ENCODE assay signal across 8 cellular contexts in genomic region chr9:134067904-134068741, GRCh38. TPM values are rescaled to one million over a fixed set of nuclear protein-coding genes. Genes with fewer than 3 reads are reported as not detected.
DNase-seq lines count a peak whose midpoint lies in the region; ATAC-seq and TF ChIP-seq lines count a peak whose summit lies in the region.

Gene BRD3 (minus strand): TSS chr9:134068026. CDS start chr9:134053477, 14,549 bp downstream.

- H3K4me3 Mint-ChIP-seq in WTC11 = peak within 1 kb of the TSS; percentile 85

- peak; percentile 53 for ATAC-seq in GM18861 (IDR thresholded peaks at IDR 0.05; ENCODE audit: unreplicated experiment)
- peak; percentile 81 for ATAC-seq in HG03097 (IDR thresholded peaks at IDR 0.05; ENCODE audit: low FRiP score, unreplicated experiment)
- ATAC-seq in WTC11 = peak; percentile 90

- peaks cover 12% of the 10 kb centered on the region for H3K9me3 Mint-ChIP-seq in WTC11

- H3K27ac Mint-ChIP-seq in WTC11 = no peak within 1 kb of the TSS

- H3K27me3 Mint-ChIP-seq in WTC11 (ENCODE audit: low read depth) = peaks cover 27% of the 10 kb centered on the region

- in situ Hi-C loops in ACHN (cut with HindIII; ENCODE audit: low pct_ligation_motif_present, low pct_unique_long_range_greater_than_20kb, low sequenced_read_pairs) = no loop called here

- TF ChIP-seq CTCF in WTC11 (IDR thresholded peaks at IDR 0.05) = no peak
- no peak for TF ChIP-seq CTCF in cardiac fibroblast (IDR thresholded peaks at IDR 0.05; ENCODE audit: low read depth, low read length)

- CTCF ChIA-PET in WTC11 (lab: Charles Lee) = interaction anchor here (0.6 kb wide), 1 partner anchor 101 kb away, joined by 3 read pairs; no protein-coding TSS in a partner anchor

- peak within 1 kb of the TSS; percentile 76 to 88 for H3K4me3 ChIP-seq in cardiac fibroblast (replicated peaks in 1 of 2; ENCODE audit: low read depth in 2 of 2, low read length in 2 of 2)

- POLR2A ChIA-PET in WTC11 (lab: Charles Lee) = interaction anchor here (0.7 kb wide), 1 partner anchor 68 kb away, joined by 3 read pairs; the partner anchor contains the start of gene WDR5

- H3K36me3 Mint-ChIP-seq in WTC11 = no peaks in the 10 kb centered on the region

- peak; percentile 85 for DNase-seq in ACHN
- peak; percentile 89 for DNase-seq in NCI-H2171 treated with DMSO at 0.1 percent for 48 hours (lab: John Stamatoyannopoulos, UW)
- peak; percentile 80 for DNase-seq in WTC11 (ENCODE audit: low spot score)
- peak; percentile 81 to 90 for DNase-seq in cardiac fibroblast (ENCODE audit: low read depth in 2 of 2)
- DNase-seq in islet precursor cell = peak; percentile 88
- peak; percentile 78 for DNase-seq in stimulated activated CD4-positive, alpha-beta T cell treated with anti-CD3 and anti-CD28 coated beads, Interleukin-12 subunit alpha, Interleukin-12 subunit beta, amount 100 ng/mL, for 4 hours

- H3K4me1 Mint-ChIP-seq in WTC11 = peaks cover 27% of the 10 kb centered on the region

TF ChIP-seq in WTC11, 78 proteins besides CTCF, POLR2A, EP300 and RAD21:
- TF ChIP-seq KAT7 (CRISPR knock-in tag; IDR thresholded peaks at IDR 0.05; ENCODE audit: borderline replicate concordance) = peak; percentile 61; the same call in 1 of the 2 replicates
- no peak for TF ChIP-seq TP53 (CRISPR knock-in tag; IDR thresholded peaks at IDR 0.05)
- TF ChIP-seq FOXK1 (CRISPR knock-in tag; IDR thresholded peaks at IDR 0.05) = peak; percentile 93
- TF ChIP-seq NR2C2 (CRISPR knock-in tag; IDR thresholded peaks at IDR 0.05) = no peak
- TF ChIP-seq E2F5 (CRISPR knock-in tag; IDR thresholded peaks at IDR 0.05) = peak; percentile 54; the same call in 1 of the 2 replicates
- TF ChIP-seq SMAD3 (CRISPR knock-in tag; IDR thresholded peaks at IDR 0.05; ENCODE audit: borderline replicate concordance) = no peak
- no peak for TF ChIP-seq ESRRA (CRISPR knock-in tag; IDR thresholded peaks at IDR 0.05; ENCODE audit: borderline replicate concordance)
- 0 out of 2 replicates have a peak, but pooled peaks have one; percentile 24 for TF ChIP-seq ZNF423 (CRISPR knock-in tag; IDR thresholded peaks at IDR 0.05)
- no peak for TF ChIP-seq JUN (CRISPR knock-in tag; IDR thresholded peaks at IDR 0.05)
- TF ChIP-seq RELA (CRISPR knock-in tag; IDR thresholded peaks at IDR 0.05; ENCODE audit: borderline replicate concordance) = no peak
- peak; percentile 78 for TF ChIP-seq SP1 (CRISPR knock-in tag; conservative IDR thresholded peaks at IDR 0.05)
- TF ChIP-seq ZNF138 (CRISPR knock-in tag; conservative IDR thresholded peaks at IDR 0.05) = no peak
- TF ChIP-seq MXD4 (CRISPR knock-in tag; IDR thresholded peaks at IDR 0.05; ENCODE audit: borderline replicate concordance) = no peak
- TF ChIP-seq, protein P1, sequence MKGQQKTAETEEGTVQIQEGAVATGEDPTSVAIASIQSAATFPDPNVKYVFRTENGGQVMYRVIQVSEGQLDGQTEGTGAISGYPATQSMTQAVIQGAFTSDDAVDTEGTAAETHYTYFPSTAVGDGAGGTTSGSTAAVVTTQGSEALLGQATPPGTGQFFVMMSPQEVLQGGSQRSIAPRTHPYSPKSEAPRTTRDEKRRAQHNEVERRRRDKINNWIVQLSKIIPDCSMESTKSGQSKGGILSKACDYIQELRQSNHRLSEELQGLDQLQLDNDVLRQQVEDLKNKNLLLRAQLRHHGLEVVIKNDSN (CRISPR knock-in tag; IDR thresholded peaks at IDR 0.05) = no peak
- TF ChIP-seq FOXP4 (CRISPR knock-in tag; IDR thresholded peaks at IDR 0.05) = peak; percentile 84
- TF ChIP-seq PRRX2 (CRISPR knock-in tag; IDR thresholded peaks at IDR 0.05) = no peak
- no peak for TF ChIP-seq ETV6 (CRISPR knock-in tag; IDR thresholded peaks at IDR 0.05)
- no peak for TF ChIP-seq NR1H2 (CRISPR knock-in tag; IDR thresholded peaks at IDR 0.05)
- TF ChIP-seq, protein P2, sequence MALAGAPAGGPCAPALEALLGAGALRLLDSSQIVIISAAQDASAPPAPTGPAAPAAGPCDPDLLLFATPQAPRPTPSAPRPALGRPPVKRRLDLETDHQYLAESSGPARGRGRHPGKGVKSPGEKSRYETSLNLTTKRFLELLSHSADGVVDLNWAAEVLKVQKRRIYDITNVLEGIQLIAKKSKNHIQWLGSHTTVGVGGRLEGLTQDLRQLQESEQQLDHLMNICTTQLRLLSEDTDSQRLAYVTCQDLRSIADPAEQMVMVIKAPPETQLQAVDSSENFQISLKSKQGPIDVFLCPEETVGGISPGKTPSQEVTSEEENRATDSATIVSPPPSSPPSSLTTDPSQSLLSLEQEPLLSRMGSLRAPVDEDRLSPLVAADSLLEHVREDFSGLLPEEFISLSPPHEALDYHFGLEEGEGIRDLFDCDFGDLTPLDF (CRISPR knock-in tag; IDR thresholded peaks at IDR 0.05) = no peak
- no peak for TF ChIP-seq RORB (CRISPR knock-in tag; IDR thresholded peaks at IDR 0.05)
- TF ChIP-seq HMGA2 (CRISPR knock-in tag; IDR thresholded peaks at IDR 0.05) = no peak
- TF ChIP-seq OVOL2 (CRISPR knock-in tag; IDR thresholded peaks at IDR 0.05; ENCODE audit: borderline replicate concordance) = no peak
- no peak for TF ChIP-seq ZNF396 (CRISPR knock-in tag; IDR thresholded peaks at IDR 0.05; ENCODE audit: borderline replicate concordance)
- TF ChIP-seq FOXJ3 (CRISPR knock-in tag; IDR thresholded peaks at IDR 0.05; ENCODE audit: borderline replicate concordance) = no peak
- TF ChIP-seq ZBTB43 (CRISPR knock-in tag; IDR thresholded peaks at IDR 0.05) = no peak
- TF ChIP-seq, protein P3, sequence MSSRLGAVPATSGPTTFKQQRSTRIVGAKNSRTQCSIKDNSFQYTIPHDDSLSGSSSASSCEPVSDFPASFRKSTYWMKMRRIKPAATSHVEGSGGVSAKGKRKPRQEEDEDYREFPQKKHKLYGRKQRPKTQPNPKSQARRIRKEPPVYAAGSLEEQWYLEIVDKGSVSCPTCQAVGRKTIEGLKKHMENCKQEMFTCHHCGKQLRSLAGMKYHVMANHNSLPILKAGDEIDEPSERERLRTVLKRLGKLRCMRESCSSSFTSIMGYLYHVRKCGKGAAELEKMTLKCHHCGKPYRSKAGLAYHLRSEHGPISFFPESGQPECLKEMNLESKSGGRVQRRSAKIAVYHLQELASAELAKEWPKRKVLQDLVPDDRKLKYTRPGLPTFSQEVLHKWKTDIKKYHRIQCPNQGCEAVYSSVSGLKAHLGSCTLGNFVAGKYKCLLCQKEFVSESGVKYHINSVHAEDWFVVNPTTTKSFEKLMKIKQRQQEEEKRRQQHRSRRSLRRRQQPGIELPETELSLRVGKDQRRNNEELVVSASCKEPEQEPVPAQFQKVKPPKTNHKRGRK (CRISPR knock-in tag; IDR thresholded peaks at IDR 0.05; ENCODE audit: borderline replicate concordance) = no peak
- TF ChIP-seq NFYB (CRISPR knock-in tag; conservative IDR thresholded peaks at IDR 0.05; ENCODE audit: low read depth) = no peak
- peak; percentile 95 for TF ChIP-seq FOXP1 (CRISPR knock-in tag; IDR thresholded peaks at IDR 0.05; ENCODE audit: borderline replicate concordance)

RNA-seq across cellular contexts. Expression of gene BRD3, which starts in this region (rescaled TPM):
- total RNA-seq in WTC11 (2021) = 100 to 108 TPM (median 105 TPM) in 3 replicates

Comparison
In these comparisons a context has a peak if more than half of its experiments do, and no peak if none do; other contexts are left out.
1. Peak in every context shown above with its lines: DNase-seq, ATAC-seq and H3K4me3 ChIP-seq.